15 cellular contexts compared by ENCODE assay signal in genomic region chr5:35745193-35745592, GRCh38.
DNase-seq lines count a peak whose midpoint lies in the region; ATAC-seq and TF ChIP-seq lines count a peak whose summit lies in the region.
"Had no signal": no experiment of that assay in that cellular context is flagged by ENCODE, and none has a peak within 500 bp of the region (broad histone marks: within the 10 kb centered on the region; RNA-seq: fewer than 3 reads in every experiment).

No MANE protein-coding gene starts in this region.

- no peak overlapping the region for H3K27ac ChIP-seq in mammary epithelial cell (ENCODE audit: insufficient read depth, low read depth, low read length)
- no peak overlapping the region for H3K27ac ChIP-seq in breast epithelium
- peak overlapping the region; percentile 71 for H3K27ac ChIP-seq in OCI-LY1 (ENCODE audit: low read depth, low read length, poor library complexity, severe bottlenecking)
- no peak overlapping the region for H3K27ac ChIP-seq in endodermal cell (ENCODE audit: low read depth, low read length)

- no peak for TF ChIP-seq POLR2A in breast epithelium (IDR thresholded peaks at IDR 0.05)

- no peaks in the 10 kb centered on the region for H3K9me2 ChIP-seq in OCI-LY1 (ENCODE audit: low read depth, low read length)

- dilution Hi-C loops in mammary epithelial cell (cut with HindIII; ENCODE audit: low sequenced_read_pairs) = no loop called here

- peak overlapping the region; percentile 19 for H3K27ac Mint-ChIP-seq in endodermal cell

- H3K4me3 ChIP-seq in mammary epithelial cell (replicated peaks in 1 of 3; ENCODE audit: insufficient read depth in 1 of 3, low read depth in 2 of 3, low read length in 3 of 3) (no peak overlapping the region), breast epithelium (no peak overlapping the region), OCI-LY1 (ENCODE audit: low read depth, low read length, poor library complexity, severe bottlenecking) (peak overlapping the region; percentile 53), endodermal cell (ENCODE audit: low read length) (no peak overlapping the region)

- H3K4me1 Mint-ChIP-seq in endodermal cell = peaks cover 17% of the 10 kb centered on the region

- in situ Hi-C loops in mammary epithelial cell (cut with MboI; ENCODE audit: low sequenced_read_pairs in 2 of 2) = no loop called here

- no peaks in the 10 kb centered on the region for H4K20me1 ChIP-seq in mammary epithelial cell (ENCODE audit: insufficient read depth, low read length)
- H4K20me1 ChIP-seq in OCI-LY1 (ENCODE audit: insufficient read depth, low read length) = no peaks in the 10 kb centered on the region

- H3K79me2 ChIP-seq in mammary epithelial cell (ENCODE audit: insufficient read depth, low read length) (no peaks in the 10 kb centered on the region), OCI-LY1 (ENCODE audit: insufficient read depth, low read length) (no peaks in the 10 kb centered on the region)

- CTCF ChIA-PET in mammary epithelial cell (lab: Charles Lee; ENCODE audit: low non-redundant PET) = no interaction called here

- no peaks in the 10 kb centered on the region for H3K36me3 Mint-ChIP-seq in endodermal cell (ENCODE audit: low read depth)

- H3F3A ChIP-seq in OCI-LY1 (ENCODE audit: insufficient read depth, low read length) = no peaks in the 10 kb centered on the region

- H2AFZ ChIP-seq in mammary epithelial cell (ENCODE audit: low read depth, low read length) = peak overlapping the region; percentile 8
- peak overlapping the region; percentile 80 for H2AFZ ChIP-seq in OCI-LY1 (ENCODE audit: low read length)

- H3K27me3 ChIP-seq in mammary epithelial cell (ENCODE audit: insufficient read depth, low read length) (no peaks in the 10 kb centered on the region), breast epithelium (no peaks in the 10 kb centered on the region), OCI-LY1 (ENCODE audit: insufficient read depth, low read length) (no peaks in the 10 kb centered on the region), endodermal cell (ENCODE audit: control insufficient read depth, insufficient read depth, low read length, poor library complexity, severe bottlenecking) (no peaks in the 10 kb centered on the region)

- H3K9me3 ChIP-seq in mammary epithelial cell (replicated peaks; ENCODE audit: insufficient read depth, low read length) (no peaks in the 10 kb centered on the region), breast epithelium (no peaks in the 10 kb centered on the region), OCI-LY1 (ENCODE audit: low read length) (no peaks in the 10 kb centered on the region), endodermal cell (ENCODE audit: control insufficient read depth, low read length) (peaks cover 16% of the 10 kb centered on the region)

- BruUV-seq in mammary epithelial cell (replicated peaks; lab: Mats Ljungman, UMichigan) = no TSS peak

- H3K4me2 ChIP-seq in mammary epithelial cell (ENCODE audit: insufficient read depth, low read depth, low read length) = no peak overlapping the region
- H3K4me2 ChIP-seq in OCI-LY1 (ENCODE audit: low read length) = peak overlapping the region; percentile 65

- no peak overlapping the region for H3K9ac ChIP-seq in mammary epithelial cell (ENCODE audit: insufficient read depth, low read length)
- peak overlapping the region; percentile 60 for H3K9ac ChIP-seq in OCI-LY1 (ENCODE audit: low read length)
- H3K9ac ChIP-seq in endodermal cell (ENCODE audit: extremely low read depth, low read length, poor library complexity, severe bottlenecking) = no peak overlapping the region

- no peaks in the 10 kb centered on the region for H3K36me3 ChIP-seq in mammary epithelial cell (ENCODE audit: insufficient read depth, low read length)
- H3K36me3 ChIP-seq in breast epithelium = no peaks in the 10 kb centered on the region
- no peaks in the 10 kb centered on the region for H3K36me3 ChIP-seq in OCI-LY1 (ENCODE audit: insufficient read depth, low read length)
- no peaks in the 10 kb centered on the region for H3K36me3 ChIP-seq in endodermal cell (ENCODE audit: control insufficient read depth, insufficient read depth, low read length)

- peaks cover 20% of the 10 kb centered on the region for H3K9me3 Mint-ChIP-seq in endodermal cell

- intact Hi-C loops in mammary epithelial cell (cut with micrococcal nuclease) = no loop called here
- intact Hi-C loops in breast epithelium (cut with DNase I; ENCODE audit: low total_unique reads) = no loop called here

- TF ChIP-seq CTCF in mammary epithelial cell (conservative IDR thresholded peaks at IDR 0.05 in 1 of 2, IDR thresholded peaks at IDR 0.05 in 1 of 2; ENCODE audit: extremely low read depth in 1 of 2, insufficient read depth in 1 of 2, low read depth in 1 of 2, low read length in 2 of 2) (no peak), breast epithelium (IDR thresholded peaks at IDR 0.05) (no peak), OCI-LY1 (IDR thresholded peaks at IDR 0.05; ENCODE audit: low read length) (no peak), endodermal cell (conservative IDR thresholded peaks at IDR 0.05) (no peak)

- ATAC-seq in GM21825 (IDR thresholded peaks at IDR 0.05; ENCODE audit: unreplicated experiment) = no peak

- no peak for DNase-seq in mammary epithelial cell
- no peak for DNase-seq in breast epithelium (ENCODE audit: low spot score in 2 of 2)
- peak; percentile 56 for DNase-seq in endodermal cell
- DNase-seq in activated effector memory CD4-positive, alpha-beta T cell treated with anti-CD3 and anti-CD28 coated beads, Interleukin-2, amount 50 U/mL, for 16 hours = no peak
- no peak for DNase-seq in SIG-M5 treated with dmso at 0.1 percent for 504 hours (lab: John Stamatoyannopoulos, UW; ENCODE audit: unreplicated experiment)
- DNase-seq: DMS53; GOT3; MV-4-11; NCI-H187 treated with DMSO at 0.1 percent for 48 hours; NCI-H446 treated with DMSO at 0.1 percent for 48 hours; NK-92 treated with Interleukin-12 subunit alpha and Interleukin-12 subunit beta, amount 100 ng/mL, for 24 hours; OCI-M1; SHP77 treated with DMSO at 0.1 percent for 48 hours had no signal

- H3K4me1 ChIP-seq in mammary epithelial cell (ENCODE audit: insufficient read depth, low read length) (no peaks in the 10 kb centered on the region), breast epithelium (no peaks in the 10 kb centered on the region), OCI-LY1 (ENCODE audit: insufficient read depth, low read length, severe bottlenecking) (peaks cover 30% of the 10 kb centered on the region), endodermal cell (ENCODE audit: control insufficient read depth, insufficient read depth, low read length) (no peaks in the 10 kb centered on the region)

- H3K4me3 Mint-ChIP-seq in endodermal cell = no peak overlapping the region

- WGBS in mammary epithelial cell (ENCODE audit: low coverage, missing lambda C conversion rate) = no CpG with 5 or more reads among the region's 8 CpGs
- 97 to 100% methylated on average over 3 to 8 of the region's 8 CpGs for WGBS in endodermal cell (ENCODE audit: insufficient coverage in 1 of 2, insufficient read length in 1 of 2), 2 experiments

- H3K27me3 Mint-ChIP-seq in endodermal cell (ENCODE audit: insufficient read depth) = peaks cover 62% of the 10 kb centered on the region
